ENCODE assay signal across 9 cellular contexts in genomic region chr14:76876076-76876475, GRCh38. TPM values are rescaled to one million over a fixed set of nuclear protein-coding genes. Genes with fewer than 3 reads are reported as not detected.
DNase-seq lines count a peak whose midpoint lies in the region; ATAC-seq and TF ChIP-seq lines count a peak whose summit lies in the region.
"Had no signal": no experiment of that assay in that cellular context is flagged by ENCODE, and none has a peak within 500 bp of the region (broad histone marks: within the 10 kb centered on the region; RNA-seq: fewer than 3 reads in every experiment).

No MANE protein-coding gene starts in this region.

- H3K27ac ChIP-seq in OCI-LY1 (ENCODE audit: low read depth, low read length, poor library complexity, severe bottlenecking) (no peak overlapping the region), esophagus squamous epithelium (no peak overlapping the region), thyroid gland (no peak overlapping the region)

- WGBS in esophagus squamous epithelium, 2 donors: 35 to 84% methylated on average over 2 to 3 of the region's 3 CpGs
- WGBS in thyroid gland, 2 donors: 44 to 47% methylated on average over 3 of the region's 3 CpGs

- no peaks in the 10 kb centered on the region; the same call in 1 of the 2 replicates for H3K36me3 ChIP-seq in OCI-LY1 (ENCODE audit: insufficient read depth, low read length)
- H3K36me3 ChIP-seq in esophagus squamous epithelium: no peaks in the 10 kb centered on the region
- H3K36me3 ChIP-seq in thyroid gland: no peaks in the 10 kb centered on the region

- H3K4me1 ChIP-seq in OCI-LY1 (ENCODE audit: insufficient read depth, low read length, severe bottlenecking): no peaks in the 10 kb centered on the region
- no peaks in the 10 kb centered on the region for H3K4me1 ChIP-seq in esophagus squamous epithelium
- no peaks in the 10 kb centered on the region for H3K4me1 ChIP-seq in thyroid gland

- H3K9me3 ChIP-seq in OCI-LY1 (ENCODE audit: low read length) (no peaks in the 10 kb centered on the region), esophagus squamous epithelium (no peaks in the 10 kb centered on the region), thyroid gland (no peaks in the 10 kb centered on the region)

- H3K4me3 ChIP-seq in OCI-LY1 (ENCODE audit: low read depth, low read length, poor library complexity, severe bottlenecking) (no peak overlapping the region), esophagus squamous epithelium (no peak overlapping the region), thyroid gland (replicated peaks in 1 of 3) (no peak overlapping the region)

- no peaks in the 10 kb centered on the region for H3K27me3 Mint-ChIP-seq in naive thymus-derived CD8-positive, alpha-beta T cell

- no peaks in the 10 kb centered on the region for H3K9me2 ChIP-seq in OCI-LY1 (ENCODE audit: low read depth, low read length)

- ATAC-seq in naive thymus-derived CD8-positive, alpha-beta T cell: peak; percentile 69 to 75
- ATAC-seq in HG03108 (IDR thresholded peaks at IDR 0.05; ENCODE audit: unreplicated experiment): no peak

- no peak overlapping the region for H3K4me2 ChIP-seq in OCI-LY1 (ENCODE audit: low read length)

- H3K36me3 Mint-ChIP-seq in naive thymus-derived CD8-positive, alpha-beta T cell: no peaks in the 10 kb centered on the region

- no peak for TF ChIP-seq POLR2A in esophagus squamous epithelium (IDR thresholded peaks at IDR 0.05)
- no peak for TF ChIP-seq POLR2A in thyroid gland (IDR thresholded peaks at IDR 0.05)

- H3K27me3 ChIP-seq in OCI-LY1 (ENCODE audit: insufficient read depth, low read length): peaks cover 11% of the 10 kb centered on the region; the same call in 1 of the 2 replicates
- peaks cover 0 to 5% (median 0%) of the 10 kb centered on the region in 4 donors for H3K27me3 ChIP-seq in esophagus squamous epithelium
- no peaks in the 10 kb centered on the region for H3K27me3 ChIP-seq in thyroid gland

- peaks cover 0 to 2% (median under 1%) of the 10 kb centered on the region in 4 donors for H3K4me1 Mint-ChIP-seq in naive thymus-derived CD8-positive, alpha-beta T cell

- DNase-seq in D341Med (ENCODE audit: low spot score) (peak; percentile 87), HuH-7 (ENCODE audit: low spot score) (peak; percentile 77), esophagus squamous epithelium (lab: John Stamatoyannopoulos, UW) (no peak), thyroid gland (peak; percentile 52 to 62)
- DNase-seq in activated T-cell treated with anti-CD3 and anti-CD28 coated beads, Interleukin-2, amount 50 U/mL, for 1 hour: peak; percentile 58
- peak in 9 of 10 donors; percentile 16 to 56 (median 39) for DNase-seq in naive thymus-derived CD8-positive, alpha-beta T cell

- H4K20me1 ChIP-seq in OCI-LY1 (ENCODE audit: insufficient read depth, low read length): no peaks in the 10 kb centered on the region

- no peak overlapping the region for H3K4me3 Mint-ChIP-seq in naive thymus-derived CD8-positive, alpha-beta T cell

- H3K9me3 Mint-ChIP-seq in naive thymus-derived CD8-positive, alpha-beta T cell: peaks cover 0 to 6% (median 0%) of the 10 kb centered on the region in 9 donors

- no peaks in the 10 kb centered on the region for H3F3A ChIP-seq in OCI-LY1 (ENCODE audit: insufficient read depth, low read length)

- intact Hi-C loops in esophagus squamous epithelium (cut with DNase I) (loop anchor here (2.0 to 10.0 kb wide), 2 partner anchors 193 to 439 kb away; no protein-coding TSS in a partner anchor), thyroid gland (cut with DNase I) (loop anchor here (5.0 kb wide), 1 partner anchor 36 kb away; no protein-coding TSS in a partner anchor)

- no peak overlapping the region for H3K27ac Mint-ChIP-seq in naive thymus-derived CD8-positive, alpha-beta T cell

- POLR2A ChIA-PET in naive thymus-derived CD8-positive, alpha-beta T cell (lab: Charles Lee): interaction anchor here (0.6 to 0.8 kb wide), 2 partner anchors 10 to 175 kb away, joined by 3 read pairs; no protein-coding TSS in a partner anchor

- H3K79me2 ChIP-seq in OCI-LY1 (ENCODE audit: insufficient read depth, low read length): no peaks in the 10 kb centered on the region

- TF ChIP-seq CTCF in OCI-LY1 (IDR thresholded peaks at IDR 0.05; ENCODE audit: low read length): peak; percentile 95
- peak; percentile 79 to 96 (median 92) for TF ChIP-seq CTCF in esophagus squamous epithelium (IDR thresholded peaks at IDR 0.05)
- TF ChIP-seq CTCF in thyroid gland (IDR thresholded peaks at IDR 0.05): peak; percentile 68 to 97 (median 95)

- no peak overlapping the region for H2AFZ ChIP-seq in OCI-LY1 (ENCODE audit: low read length)

- no peak overlapping the region for H3K9ac ChIP-seq in OCI-LY1 (ENCODE audit: low read length)

RNA-seq across cellular contexts. Expression of gene LRRC74A, which starts 49.9 kb away (rescaled TPM):
- total RNA-seq in esophagus squamous epithelium (not detected), thyroid gland (not detected)
- total RNA-seq in naive thymus-derived CD8-positive, alpha-beta T cell: not detected
- under 1 TPM in 1 of 3 donors, not detected in 2; 0.56 TPM for polyA plus RNA-seq in naive thymus-derived CD8-positive, alpha-beta T cell
- polyA plus RNA-seq: thymus had no signal
